Comparison of ENCODE assay signal across 25 cellular contexts in genomic region chr11:113779496-113779895, GRCh38. TPM values are rescaled to one million over a fixed set of nuclear protein-coding genes. Genes with fewer than 3 reads are reported as not detected.
DNase-seq lines count a peak whose midpoint lies in the region; ATAC-seq and TF ChIP-seq lines count a peak whose summit lies in the region.
"Had no signal": no experiment of that assay in that cellular context is flagged by ENCODE, and none has a peak within 500 bp of the region (broad histone marks: within the 10 kb centered on the region; RNA-seq: fewer than 3 reads in every experiment).

Gene CLDN25, plus strand, starts transcription at chr11:113779796. Its CDS starts 0 bp downstream, at chr11:113779796.

- DNase-seq in right atrium auricular region (ENCODE audit: low spot score) = no peak
- DNase-seq in right cardiac atrium = no peak
- DNase-seq in dorsolateral prefrontal cortex = no peak
- no peak for DNase-seq in gastrocnemius medialis
- no peak for DNase-seq in NCI-H82 (lab: John Stamatoyannopoulos, UW)
- DNase-seq: CD8-positive, alpha-beta T cell; DMS79; HFFc6; Karpas-422; NCI-H1417 treated with DMSO at 0.1 percent for 48 hours; NCI-H187 treated with DMSO at 0.1 percent for 48 hours; NCI-H2227 treated with DMSO at 0.1 percent for 48 hours; NCI-H510A treated with DMSO at 0.1 percent for 48 hours; NCI-H774 had no signal

- TF ChIP-seq CTCF in right atrium auricular region (IDR thresholded peaks at IDR 0.05) (no peak), dorsolateral prefrontal cortex (IDR thresholded peaks at IDR 0.05 in 54 of 56, conservative IDR thresholded peaks at IDR 0.05 in 2 of 56; ENCODE audit: low read depth in 1 of 56, partially characterized antibody in 56 of 56) (no peak), gastrocnemius medialis (IDR thresholded peaks at IDR 0.05 in 4 of 5, conservative IDR thresholded peaks at IDR 0.05 in 1 of 5) (no peak)

- peak within 1 kb of the TSS; percentile 69 to 74 for H3K27ac ChIP-seq in right atrium auricular region
- no peak within 1 kb of the TSS for H3K27ac ChIP-seq in right cardiac atrium (ENCODE audit: low read length)
- H3K27ac ChIP-seq in dorsolateral prefrontal cortex = peak within 1 kb of the TSS in 43 of 59 donors; percentile 54 to 95 (median 88)
- peak within 1 kb of the TSS; percentile 67 to 88 (median 87) for H3K27ac ChIP-seq in gastrocnemius medialis
- H3K27ac ChIP-seq: A549, BLaER1, HL-60 had no signal

- no peak for TF ChIP-seq POLR2A in gastrocnemius medialis (IDR thresholded peaks at IDR 0.05)

- WGBS in right cardiac atrium = 72% methylated on average over 4 of the region's 4 CpGs

- H3K4me1 ChIP-seq in right atrium auricular region (peaks cover 0 to 21% of the 10 kb centered on the region in 2 donors), right cardiac atrium (ENCODE audit: control insufficient read depth, insufficient read depth, low read length) (no peaks in the 10 kb centered on the region), gastrocnemius medialis (peaks cover 8% of the 10 kb centered on the region in 2 donors)
- H3K4me1 ChIP-seq: A549, BLaER1 had no signal

- H3K36me3 ChIP-seq in right atrium auricular region (no peaks in the 10 kb centered on the region), gastrocnemius medialis (no peaks in the 10 kb centered on the region)
- H3K36me3 ChIP-seq: BLaER1 had no signal

- ATAC-seq in right cardiac atrium (no peak), gastrocnemius medialis (no peak), HG02571 (IDR thresholded peaks at IDR 0.05; ENCODE audit: unreplicated experiment) (no peak), HG03025 (IDR thresholded peaks at IDR 0.05; ENCODE audit: low FRiP score, unreplicated experiment) (no peak)
- ATAC-seq: A549; CD8-positive, alpha-beta T cell; Panc1 had no signal

- in situ Hi-C loops in gastrocnemius medialis (cut with MboI; ENCODE audit: low sequenced_read_pairs in 4 of 4) = no loop called here

- H3K4me3 ChIP-seq in right atrium auricular region = no peak within 1 kb of the TSS
- H3K4me3 ChIP-seq in right cardiac atrium (ENCODE audit: low read length) = no peak within 1 kb of the TSS
- H3K4me3 ChIP-seq in dorsolateral prefrontal cortex = peak within 1 kb of the TSS in 2 of 59 donors; percentile 27 to 49
- H3K4me3 ChIP-seq in gastrocnemius medialis = no peak within 1 kb of the TSS
- H3K4me3 ChIP-seq: A549, BLaER1 had no signal

- intact Hi-C loops in right cardiac atrium (cut with DNase I) (no loop called here), dorsolateral prefrontal cortex (cut with DNase I) (loop anchor here (10.0 kb wide), 3 partner anchors 75 to 625 kb away; partner anchors contain the start of genes USP28 (in 2 of the 2), C11orf71 (in 1 of the 2), RBM7 (in 1 of the 2) and TMPRSS5 (in 1 of the 2)), gastrocnemius medialis (cut with DNase I; ENCODE audit: low total_unique reads) (loop anchor here (2.0 kb wide), 1 partner anchor 17 kb away; no protein-coding TSS in a partner anchor)

- H3K9me3 ChIP-seq in right atrium auricular region (no peaks in the 10 kb centered on the region), right cardiac atrium (ENCODE audit: control insufficient read depth, low read length) (no peaks in the 10 kb centered on the region), gastrocnemius medialis (no peaks in the 10 kb centered on the region)
- H3K9me3 ChIP-seq: A549, BLaER1 had no signal

- H3K27me3 ChIP-seq in right atrium auricular region (no peaks in the 10 kb centered on the region), right cardiac atrium (ENCODE audit: control insufficient read depth, insufficient read depth) (no peaks in the 10 kb centered on the region), dorsolateral prefrontal cortex (no peaks in the 10 kb centered on the region), gastrocnemius medialis (no peaks in the 10 kb centered on the region)
- H3K27me3 ChIP-seq: BLaER1 had no signal

RNA-seq across cellular contexts. Expression of gene CLDN25, which starts in this region (rescaled TPM):
- total RNA-seq in right atrium auricular region (not detected), right cardiac atrium (not detected), dorsolateral prefrontal cortex (not detected), gastrocnemius medialis (not detected)
- not detected for polyA plus RNA-seq in right cardiac atrium
- total RNA-seq: CD8-positive, alpha-beta T cell; H4; HFFc6; HT1080; MCF 10A; SK-MEL-5 had no signal
- polyA plus RNA-seq: A549, IgD-negative memory B cell had no signal

Comparison
In these comparisons a context has a peak if more than half of its experiments do, and no peak if none do; other contexts are left out.
1. intact Hi-C loops: an anchor here in dorsolateral prefrontal cortex (10.0 kb wide) and gastrocnemius medialis (2.0 kb wide); none called in right cardiac atrium.